ENCODE assay signal across 9 cellular contexts in genomic region chr14:96567289-96567899, GRCh38.
DNase-seq lines count a peak whose midpoint lies in the region; ATAC-seq and TF ChIP-seq lines count a peak whose summit lies in the region.
"Had no signal": no experiment of that assay in that cellular context is flagged by ENCODE, and none has a peak within 500 bp of the region (broad histone marks: within the 10 kb centered on the region; RNA-seq: fewer than 3 reads in every experiment).

No MANE protein-coding gene starts in this region.

- H3K4me1 Mint-ChIP-seq in H9 = peaks cover 12 to 16% of the 10 kb centered on the region in 2 experiments
- peaks cover 0 to 4% of the 10 kb centered on the region in 2 donors for H3K4me1 Mint-ChIP-seq in effector memory CD8-positive, alpha-beta T cell (ENCODE audit: low read depth in 2 of 2)

- H3K23me2 ChIP-seq in H9 (ENCODE audit: insufficient read length, low read depth, low read length, poor library complexity, severe bottlenecking) = no peaks in the 10 kb centered on the region

- no peaks in the 10 kb centered on the region for H3K27me3 ChIP-seq in H9 (ENCODE audit: insufficient read depth, low read length)
- H3K27me3 ChIP-seq in neural cell (ENCODE audit: insufficient read depth, low read depth, low read length) = no peaks in the 10 kb centered on the region

- no peak overlapping the region for H2BK20ac ChIP-seq in H9 (ENCODE audit: low read depth, low read length, poor library complexity, severe bottlenecking)

- no peak overlapping the region for H3K18ac ChIP-seq in H9 (ENCODE audit: insufficient read length, low read depth, low read length)

- no peak overlapping the region for H3K4me2 ChIP-seq in H9 (ENCODE audit: insufficient read depth, insufficient read length, low read length)
- H3K4me2 ChIP-seq in neural cell (ENCODE audit: low read length) = no peak overlapping the region

- H3K9me3 Mint-ChIP-seq in H9 = no peaks in the 10 kb centered on the region
- H3K9me3 Mint-ChIP-seq in effector memory CD8-positive, alpha-beta T cell = no peaks in the 10 kb centered on the region

- TF ChIP-seq CTCF in H9 (conservative IDR thresholded peaks at IDR 0.05) (peak; percentile 62), neural cell (IDR thresholded peaks at IDR 0.05; ENCODE audit: poor library complexity, severe bottlenecking) (peak; percentile 84), lower leg skin (IDR thresholded peaks at IDR 0.05) (no peak)

- H2BK5ac ChIP-seq in H9 (ENCODE audit: insufficient read length, low read length) = no peak overlapping the region

- no peak overlapping the region for H4K91ac ChIP-seq in H9 (ENCODE audit: insufficient read length, low read depth, low read length)

- no peaks in the 10 kb centered on the region for H3K36me3 ChIP-seq in neural cell (ENCODE audit: insufficient read depth, low read length)

- intact Hi-C loops in lower leg skin (cut with DNase I; ENCODE audit: low total_unique reads) = loop anchor here (5.0 kb wide), 1 partner anchor 170 kb away; no protein-coding TSS in a partner anchor

- H4K5ac ChIP-seq in H9 (ENCODE audit: insufficient read length, low read depth, low read length) = no peak overlapping the region

- WGBS in H9 (ENCODE audit: extremely low coverage, insufficient read length, low lambda C conversion rate) = no CpG with 5 or more reads among the region's 3 CpGs
- 70 to 72% methylated on average over 3 of the region's 3 CpGs for WGBS in lower leg skin, 2 donors

- H3K23ac ChIP-seq in H9 (ENCODE audit: insufficient read length, low read depth, low read length) = no peak overlapping the region

- H3K9ac ChIP-seq in H9 (ENCODE audit: extremely low read depth, insufficient read length, low read length) (no peak overlapping the region), neural cell (ENCODE audit: low read length) (no peak overlapping the region)

- no peak overlapping the region for H2AK5ac ChIP-seq in H9 (ENCODE audit: insufficient read length, low read length)

- H2AFZ ChIP-seq in H9 (ENCODE audit: low read length) (no peak overlapping the region), neural cell (ENCODE audit: low read depth, low read length) (no peak overlapping the region)

- no peak overlapping the region for H3K14ac ChIP-seq in H9 (ENCODE audit: insufficient read depth, low read length)

- H2BK15ac ChIP-seq in H9 (ENCODE audit: low read depth, low read length) = no peak overlapping the region

- peaks cover 7 to 34% (median 33%) of the 10 kb centered on the region in 3 experiments; a peak in 6 of 7 replicates for H3K36me3 Mint-ChIP-seq in H9 (ENCODE audit: insufficient read depth in 1 of 3, low read depth in 3 of 3)
- peaks cover 46% of the 10 kb centered on the region for H3K36me3 Mint-ChIP-seq in effector memory CD8-positive, alpha-beta T cell (ENCODE audit: insufficient read depth)

- H3K79me2 ChIP-seq in H9 (ENCODE audit: insufficient read depth, low read length) = no peaks in the 10 kb centered on the region
- H3K79me2 ChIP-seq in neural cell (replicated peaks; ENCODE audit: insufficient read depth, low read length) = peaks cover 4% of the 10 kb centered on the region

- H3K9me3 ChIP-seq in H9 (ENCODE audit: control insufficient read depth, low read depth, low read length) (no peaks in the 10 kb centered on the region), neural cell (ENCODE audit: low read length) (no peaks in the 10 kb centered on the region)

- ATAC-seq in effector memory CD8-positive, alpha-beta T cell (replicated peaks) = peak; percentile 45
- ATAC-seq in GM18505 (IDR thresholded peaks at IDR 0.05; ENCODE audit: unreplicated experiment) = no peak

- no peak overlapping the region for H3K56ac ChIP-seq in H9 (ENCODE audit: insufficient read length, low read depth, low read length)

- H3K4me3 Mint-ChIP-seq in H9 = no peak overlapping the region
- no peak overlapping the region for H3K4me3 Mint-ChIP-seq in effector memory CD8-positive, alpha-beta T cell

- no peak overlapping the region for H2BK12ac ChIP-seq in H9 (ENCODE audit: insufficient read length, low read depth, low read length)

- H3K79me1 ChIP-seq in H9 (ENCODE audit: insufficient read depth, low read depth, low read length, poor library complexity, severe bottlenecking) = no peaks in the 10 kb centered on the region

- H3K27ac ChIP-seq in H9 (ENCODE audit: insufficient read length, low read depth, low read length) (no peak overlapping the region), neural cell (ENCODE audit: low read length) (peak overlapping the region; percentile 41)

- no peaks in the 10 kb centered on the region for H3K27me3 Mint-ChIP-seq in H9 (ENCODE audit: low read depth)
- no peaks in the 10 kb centered on the region for H3K27me3 Mint-ChIP-seq in effector memory CD8-positive, alpha-beta T cell

- no peak overlapping the region for H3K4ac ChIP-seq in H9 (ENCODE audit: low read depth, low read length)

- H3K4me3 ChIP-seq in neural cell (ENCODE audit: low read length) (no peak overlapping the region), lower leg skin (ENCODE audit: low read depth, poor library complexity, severe bottlenecking) (no peak overlapping the region)
- H3K4me3 ChIP-seq: lung had no signal

- no peak for TF ChIP-seq EP300 in neural cell (conservative IDR thresholded peaks at IDR 0.05; ENCODE audit: poor library complexity, severe bottlenecking)

- peak; percentile 27 for DNase-seq in DMS79 (lab: John Stamatoyannopoulos, UW)
- DNase-seq in H9 = no peak
- DNase-seq in NCI-H526 (lab: John Stamatoyannopoulos, UW) = peak; percentile 91 to 94
- DNase-seq in effector memory CD8-positive, alpha-beta T cell = peak in 1 of 3 experiments; percentile 22
- DNase-seq in lower leg skin (ENCODE audit: low spot score in 2 of 2) = no peak
- no peak for DNase-seq in activated CD4-positive, alpha-beta T cell treated with anti-CD3 and anti-CD28 coated beads for 4 hours

- no peak overlapping the region for H2BK120ac ChIP-seq in H9 (ENCODE audit: low read depth, low read length, poor library complexity, severe bottlenecking)

- no peaks in the 10 kb centered on the region for H3K9me2 ChIP-seq in neural cell (ENCODE audit: insufficient read depth, low read length)

- peak; percentile 89 for TF ChIP-seq RAD21 in neural cell (conservative IDR thresholded peaks at IDR 0.05)

- H4K20me1 ChIP-seq in H9 (ENCODE audit: control insufficient read depth, insufficient read depth, insufficient read length) = no peaks in the 10 kb centered on the region
- no peaks in the 10 kb centered on the region for H4K20me1 ChIP-seq in neural cell (ENCODE audit: insufficient read depth)

- no peaks in the 10 kb centered on the region for H3F3A ChIP-seq in neural cell (ENCODE audit: insufficient read depth, low read length, poor library complexity, severe bottlenecking)

- H4K8ac ChIP-seq in H9 (replicated peaks; ENCODE audit: insufficient read length, low read depth, low read length) = no peak overlapping the region

- H3T11ph ChIP-seq in H9 (ENCODE audit: low read length) = no peak overlapping the region

- no peak overlapping the region for H3K27ac Mint-ChIP-seq in H9
- H3K27ac Mint-ChIP-seq in effector memory CD8-positive, alpha-beta T cell = peak overlapping the region in 1 of 2 donors; percentile 10

- TF ChIP-seq POLR2A in lower leg skin (IDR thresholded peaks at IDR 0.05) = no peak
- TF ChIP-seq POLR2A in GM18505 (IDR thresholded peaks at IDR 0.05; ENCODE audit: borderline replicate concordance, extremely low read depth, insufficient read depth, insufficient read length) = no peak

- H3K4me1 ChIP-seq in H9 (ENCODE audit: insufficient read depth, low read length) = no peaks in the 10 kb centered on the region

TF ChIP-seq in neural cell, 6 proteins besides CTCF, POLR2A, EP300 and RAD21:
- TF ChIP-seq TAF1 (IDR thresholded peaks at IDR 0.05; ENCODE audit: low read depth) = no peak
- no peak for TF ChIP-seq POLR2AphosphoS5 (IDR thresholded peaks at IDR 0.05)
- no peak for TF ChIP-seq EZH2 (IDR thresholded peaks at IDR 0.05; ENCODE audit: borderline replicate concordance, insufficient read depth, low read length, poor library complexity, severe bottlenecking)
- TF ChIP-seq MXI1 (conservative IDR thresholded peaks at IDR 0.05; ENCODE audit: poor library complexity, severe bottlenecking) = no peak
- no peak for TF ChIP-seq REST (IDR thresholded peaks at IDR 0.05; ENCODE audit: borderline replicate concordance)
- peak; percentile 92 for TF ChIP-seq SMC3 (conservative IDR thresholded peaks at IDR 0.05; ENCODE audit: poor library complexity)

Comparison
In these comparisons a context has a peak if more than half of its experiments do, and no peak if none do; other contexts are left out.
1. DNase-seq: peak in DMS79 (single experiment) and NCI-H526 (2 of 2); none in H9 (single experiment), lower leg skin (0 of 2) and activated CD4-positive, alpha-beta T cell treated with anti-CD3 and anti-CD28 coated beads for 4 hours (0 of 2).
2. CTCF ChIP-seq: peak in H9 (single experiment) and neural cell (single experiment); none in lower leg skin (0 of 3).